ENCODE assay signal across 9 cellular contexts in the genomic region with DNA sequence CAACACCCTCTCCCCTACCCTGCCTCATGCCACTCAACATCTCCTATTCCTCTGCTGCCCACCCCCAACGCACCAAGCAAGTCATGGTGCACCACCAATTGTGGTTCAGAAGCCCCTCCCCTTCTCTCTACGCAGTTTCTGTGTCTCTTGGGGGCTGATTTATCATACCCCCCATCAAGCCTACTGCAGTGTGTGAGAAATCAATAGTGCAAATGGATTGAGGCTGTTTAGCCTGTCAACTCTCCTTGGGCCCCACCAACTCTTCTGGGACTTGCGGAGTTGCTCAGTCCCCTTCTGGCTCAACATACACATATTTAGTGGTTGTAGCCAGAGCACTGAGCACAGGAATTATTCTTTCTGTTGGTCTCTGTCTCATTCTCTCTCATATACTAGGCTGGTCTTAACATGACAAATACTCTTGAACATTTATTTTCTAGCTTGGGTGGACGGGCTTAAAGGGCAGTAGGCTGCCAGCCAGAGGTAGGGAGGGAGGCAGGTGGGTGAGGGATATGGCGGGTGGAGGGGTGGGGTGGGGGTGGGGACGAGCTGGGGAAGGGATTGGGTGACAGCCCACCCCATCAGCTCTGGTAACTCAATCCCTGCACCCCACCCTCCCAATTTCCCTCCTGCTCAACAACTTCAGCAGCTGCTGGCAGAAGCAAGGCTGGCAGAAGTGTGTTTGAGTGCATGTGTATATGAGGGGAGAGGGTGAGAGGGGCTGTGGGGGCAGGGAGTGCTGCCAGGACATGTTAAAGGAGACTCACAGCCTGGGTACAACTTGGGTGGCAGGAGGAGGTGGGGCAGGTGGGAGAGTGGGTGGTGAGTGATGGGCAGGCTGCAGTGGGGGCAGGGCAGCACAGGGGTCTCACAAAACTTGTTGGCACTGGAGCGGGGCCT. TPM values are rescaled to one million over a fixed set of nuclear protein-coding genes. Genes with fewer than 3 reads are reported as not detected.
DNase-seq lines count a peak whose midpoint lies in the region; ATAC-seq, FAIRE-seq and TF ChIP-seq lines count a peak whose summit lies in the region.
"Had no signal": no experiment of that assay in that cellular context is flagged by ENCODE, and none has a peak within 500 bp of the region (broad histone marks: within the 10 kb centered on the region; RNA-seq: fewer than 3 reads in every experiment).

No MANE protein-coding gene starts in this region.

- no peak for TF ChIP-seq POLR2A in A549 (IDR thresholded peaks at IDR 0.05; ENCODE audit: low read length)

- peak overlapping the region; percentile 95 to 97 for H3K27ac ChIP-seq in A549
- no peak overlapping the region for H3K27ac ChIP-seq in HEK293 (ENCODE audit: extremely low read depth, low read depth, low read length)
- peak overlapping the region; percentile 54 to 81 for H3K27ac ChIP-seq in lung (ENCODE audit: low read depth in 1 of 2, low read length in 1 of 2)

- ATAC-seq in A549 = peak in 1 of 2 experiments; percentile 3; a peak in 1 of 6 replicates
- no peak for ATAC-seq in T-helper 17 cell
- no peak for ATAC-seq in lung (ENCODE audit: insufficient read depth, low FRiP score)
- no peak for ATAC-seq in GM18861 (IDR thresholded peaks at IDR 0.05; ENCODE audit: unreplicated experiment)
- ATAC-seq in GM21381 (IDR thresholded peaks at IDR 0.05; ENCODE audit: unreplicated experiment) = no peak

- TF ChIP-seq CTCF in A549 (IDR thresholded peaks at IDR 0.05) (no peak), HEK293 (tag by site-specific recombination; IDR thresholded peaks at IDR 0.05) (no peak), lung (IDR thresholded peaks at IDR 0.05; ENCODE audit: control extremely low read depth, extremely low read depth) (no peak)

- CTCF ChIA-PET in A549 (lab: Yijun Ruan, JAX) = interaction anchor here (1.0 to 50.4 kb wide), 5 partner anchors 4 to 219 kb away, joined by 3 to 2395 read pairs (median 1069); a partner anchor contains a TSS
- CTCF ChIA-PET in HEK293 (lab: Yijun Ruan, JAX) = interaction anchor here (4.1 to 16.6 kb wide), 2 partner anchors 11 to 45 kb away, joined by 30 to 453 read pairs; a partner anchor contains a TSS

- peak; percentile 13 for FAIRE-seq in A549 (lab: Jason Lieb, UNC)

- peak overlapping the region; percentile 99 for H3K4me2 ChIP-seq in A549

- no peak for TF ChIP-seq RAD21 in A549 (conservative IDR thresholded peaks at IDR 0.05 in 1 of 2, IDR thresholded peaks at IDR 0.05 in 1 of 2)

- no peaks in the 10 kb centered on the region for H3K27me3 ChIP-seq in lung (ENCODE audit: control insufficient read depth, insufficient read depth)

- H3K4me3 ChIP-seq in A549 = peak overlapping the region; percentile 4; the same call in 1 of the 3 replicates
- no peak overlapping the region for H3K4me3 ChIP-seq in HEK293 (ENCODE audit: low read depth, low read length)
- no peak overlapping the region for H3K4me3 ChIP-seq in lung

- H3K27me3 Mint-ChIP-seq in T-helper 17 cell = no peaks in the 10 kb centered on the region

- DNase-seq in A549 (ENCODE audit: low read depth in 1 of 2, low spot score in 1 of 2) = peak in 1 of 2 experiments; percentile 61
- DNase-seq in T-helper 17 cell = no peak
- DNase-seq in lung (ENCODE audit: low spot score) = no peak
- no peak for DNase-seq in stimulated activated CD4-positive, alpha-beta T cell treated with anti-CD3 and anti-CD28 coated beads, Interleukin-12 subunit alpha, Interleukin-12 subunit beta, amount 100 ng/mL, for 4 hours
- no peak for DNase-seq in islet precursor cell
- DNase-seq: GF-D8 had no signal

- H3K9me3 ChIP-seq in A549 (no peaks in the 10 kb centered on the region), HEK293 (ENCODE audit: control insufficient read depth, insufficient read depth, low read depth, low read length) (no peaks in the 10 kb centered on the region), T-helper 17 cell (ENCODE audit: control insufficient read depth, low read length, poor library complexity, severe bottlenecking) (no peaks in the 10 kb centered on the region), lung (ENCODE audit: control insufficient read depth in 2 of 2, insufficient read depth in 1 of 2, low read length in 1 of 2) (no peaks in the 10 kb centered on the region)

- peaks cover 2% of the 10 kb centered on the region for H3K36me3 Mint-ChIP-seq in T-helper 17 cell (ENCODE audit: low read depth)

- no peak overlapping the region for H3K4me3 Mint-ChIP-seq in T-helper 17 cell

- WGBS in A549 (ENCODE audit: missing lambda C conversion rate) = 40% methylated on average over 7 of the region's 7 CpGs
- 70% methylated on average over 7 of the region's 7 CpGs for WGBS in lung, 2 donors

- H3K36me3 ChIP-seq in HEK293 (ENCODE audit: control insufficient read depth in 2 of 2, insufficient read depth in 1 of 2, low read length in 2 of 2) = no peaks in the 10 kb centered on the region
- no peaks in the 10 kb centered on the region for H3K36me3 ChIP-seq in lung (ENCODE audit: control insufficient read depth in 2 of 2, insufficient read depth in 2 of 2, low read length in 2 of 2)

- H3K4me1 Mint-ChIP-seq in T-helper 17 cell = peaks cover 56% of the 10 kb centered on the region

- peak overlapping the region; percentile 86 for H3K27ac Mint-ChIP-seq in T-helper 17 cell

- no peak for TF ChIP-seq EP300 in A549 (IDR thresholded peaks at IDR 0.05)

- POLR2A ChIA-PET in A549 (lab: Yijun Ruan, JAX) = interaction anchor here (0.6 to 0.8 kb wide), 3 partner anchors 13 to 1375 kb away, joined by 3 read pairs; no protein-coding TSS in a partner anchor
- POLR2A ChIA-PET in HEK293 (lab: Yijun Ruan, JAX) = interaction anchor here (0.6 to 4.0 kb wide), 6 partner anchors 9 to 43 kb away, joined by 3 to 33 read pairs (median 4); no protein-coding TSS in a partner anchor

- H3K4me1 ChIP-seq in A549 (peaks cover 82% of the 10 kb centered on the region), HEK293 (ENCODE audit: control insufficient read depth, insufficient read depth, low read length) (peaks cover 21% of the 10 kb centered on the region), lung (ENCODE audit: control insufficient read depth in 2 of 2, insufficient read depth in 2 of 2, low read length in 2 of 2) (peaks cover 40 to 65% of the 10 kb centered on the region in 2 donors)

TF ChIP-seq in A549, 52 proteins besides CTCF, POLR2A, EP300 and RAD21:
- TF ChIP-seq EHF (CRISPR knock-in tag; IDR thresholded peaks at IDR 0.05) (no peak), JUN (IDR thresholded peaks at IDR 0.05) (no peak)
- TF ChIP-seq, protein P1, sequence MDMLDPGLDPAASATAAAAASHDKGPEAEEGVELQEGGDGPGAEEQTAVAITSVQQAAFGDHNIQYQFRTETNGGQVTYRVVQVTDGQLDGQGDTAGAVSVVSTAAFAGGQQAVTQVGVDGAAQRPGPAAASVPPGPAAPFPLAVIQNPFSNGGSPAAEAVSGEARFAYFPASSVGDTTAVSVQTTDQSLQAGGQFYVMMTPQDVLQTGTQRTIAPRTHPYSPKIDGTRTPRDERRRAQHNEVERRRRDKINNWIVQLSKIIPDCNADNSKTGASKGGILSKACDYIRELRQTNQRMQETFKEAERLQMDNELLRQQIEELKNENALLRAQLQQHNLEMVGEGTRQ (IDR thresholded peaks at IDR 0.05) = no peak

RNA-seq across cellular contexts. Expression of a gene that starts 4.9 kb away (rescaled TPM):
- polyA plus RNA-seq in A549 (2011; rRNA removed) (8.6 and 9.9 TPM in 2 replicates), A549 (2017; fragmentation: RNase III; extraction: RNeasy Plus Mini Kit Qiagen cat#74134 plus additional on column Dnase treatment) (17.2 to 18.5 TPM (median 17.9 TPM) in 3 replicates), lung (10 to 100 TPM; 49.8 to 51.7 TPM)
- polyA plus RNA-seq in A549 (2012; cell fraction: cytosol; rRNA removed) = 6.5 and 11.0 TPM in 2 replicates
- polyA plus RNA-seq in A549 (2012; cell fraction: nucleus; rRNA removed) = 17.6 and 21.1 TPM in 2 replicates
- polyA minus RNA-seq in A549 (2011; rRNA and poly(A)+ RNA removed) = 11.6 and 12.9 TPM in 2 replicates
- total RNA-seq in T-helper 17 cell (100 to 1,000 TPM in 1 of 2 donors, 10 to 100 TPM in 1; 97.0 to 106 TPM), lung (10 to 100 TPM; 36.4 to 75.3 TPM)

RNA-seq across cellular contexts. Expression of a gene that starts 26.2 kb away (rescaled TPM):
- polyA plus RNA-seq in A549 (2011; rRNA removed) (71.4 and 79.5 TPM in 2 replicates), A549 (2017; fragmentation: RNase III; extraction: RNeasy Plus Mini Kit Qiagen cat#74134 plus additional on column Dnase treatment) (66.6 to 67.5 TPM (median 67.0 TPM) in 3 replicates), lung (1 to 10 TPM; 3.3 to 6.0 TPM)
- 41.7 and 44.4 TPM in 2 replicates for polyA plus RNA-seq in A549 (2012; cell fraction: cytosol; rRNA removed)
- 29.8 and 45.7 TPM in 2 replicates for polyA plus RNA-seq in A549 (2012; cell fraction: nucleus; rRNA removed)
- 27.0 and 28.3 TPM in 2 replicates for polyA minus RNA-seq in A549 (2011; rRNA and poly(A)+ RNA removed)
- total RNA-seq in T-helper 17 cell (1 to 10 TPM; 1.2 to 2.7 TPM), lung (1 to 10 TPM; 5.5 to 5.7 TPM)

RNA-seq across cellular contexts. Expression of a gene that starts 50.6 kb away (rescaled TPM):
- 0.09 TPM in 1 of 2 replicates, not detected in the other for polyA plus RNA-seq in A549 (2011; rRNA removed)
- polyA plus RNA-seq in A549 (2012; cell fraction: cytosol; rRNA removed) = 0.21 and 0.41 TPM in 2 replicates
- 0.36 and 0.82 TPM in 2 replicates for polyA plus RNA-seq in A549 (2012; cell fraction: nucleus; rRNA removed)
- 0.40 to 1.2 TPM (median 0.70 TPM) in 3 replicates for polyA plus RNA-seq in A549 (2017; fragmentation: RNase III; extraction: RNeasy Plus Mini Kit Qiagen cat#74134 plus additional on column Dnase treatment)
- not detected in 2 replicates for polyA minus RNA-seq in A549 (2011; rRNA and poly(A)+ RNA removed)
- total RNA-seq in T-helper 17 cell = not detected
- total RNA-seq in lung = 1 to 10 TPM in 1 of 2 donors, not detected in 1; 3.6 TPM
- 1 to 10 TPM in 1 of 2 donors, under 1 TPM in 1; 0.53 to 1.4 TPM for polyA plus RNA-seq in lung
